Comparison of ENCODE assay signal across 23 cellular contexts in the genomic region with DNA sequence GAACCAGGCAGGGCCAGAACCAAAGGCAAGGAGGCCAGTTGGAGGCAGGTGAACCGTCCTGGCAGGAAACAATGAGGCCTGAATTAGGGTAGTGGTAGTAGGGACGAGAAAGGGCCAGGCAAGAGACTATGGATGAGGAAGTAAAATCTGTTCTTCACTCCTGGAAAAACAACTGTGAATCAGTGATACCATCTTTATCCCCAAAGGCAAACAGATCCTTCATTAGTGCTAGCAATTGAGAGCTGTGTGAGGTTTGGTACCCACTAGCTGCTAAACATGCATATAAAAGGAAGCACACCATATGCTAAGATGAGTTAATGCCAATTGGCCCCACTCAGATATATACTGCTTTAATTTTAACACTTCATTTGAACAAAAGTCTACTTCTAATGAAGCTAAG.
DNase-seq lines count a peak whose midpoint lies in the region; ATAC-seq, FAIRE-seq and TF ChIP-seq lines count a peak whose summit lies in the region.
"Had no signal": no experiment of that assay in that cellular context is flagged by ENCODE, and none has a peak within 500 bp of the region (broad histone marks: within the 10 kb centered on the region; RNA-seq: fewer than 3 reads in every experiment).

No MANE protein-coding gene starts in this region.

- CTCF ChIA-PET in H1 (lab: Charles Lee; ENCODE audit: partially characterized antibody): interaction anchor here (1.3 to 2.7 kb wide), 2 partner anchors 13 to 42 kb away, joined by 3 to 21 read pairs; no protein-coding TSS in a partner anchor

- TF ChIP-seq EP300 in H1 (IDR thresholded peaks at IDR 0.05; ENCODE audit: borderline replicate concordance in 1 of 2, low read depth in 2 of 2, low read length in 2 of 2): no peak

- no peak overlapping the region for H3K4ac ChIP-seq in H1 (replicated peaks; ENCODE audit: insufficient read length, low read depth, low read length)

- no peaks in the 10 kb centered on the region for H3K36me3 ChIP-seq in H1 (ENCODE audit: control insufficient read depth in 2 of 4, insufficient read depth in 4 of 4, low read length in 3 of 4)
- H3K36me3 ChIP-seq: HAP-1 had no signal

- no peak for ATAC-seq in stimulated activated naive B cell treated with anti-CD40 and anti-IgM and Interleukin-4, amounts not matched to agents 10 μg/mL and 1 μg/mL and 100 μg/mL, for 72 hours (replicated peaks)
- no peak for ATAC-seq in HG03025 (IDR thresholded peaks at IDR 0.05; ENCODE audit: low FRiP score, unreplicated experiment)
- ATAC-seq: GM23338 had no signal

- H2BK15ac ChIP-seq in H1 (ENCODE audit: low read length): no peak overlapping the region

- H3K4me3 ChIP-seq in H1 (ENCODE audit: extremely low read depth in 1 of 4, insufficient read depth in 2 of 4, low read depth in 3 of 4, low read length in 4 of 4): no peak overlapping the region
- H3K4me3 ChIP-seq: A549, GM23338, HAP-1 had no signal

- H2BK12ac ChIP-seq in H1 (ENCODE audit: low read depth, low read length): no peak overlapping the region

- H3K4me3 Mint-ChIP-seq in nephron progenitor cell: no peak overlapping the region
- no peak overlapping the region for H3K4me3 Mint-ChIP-seq in stimulated activated naive B cell treated with anti-CD40 and anti-IgM and Interleukin-4, amounts not matched to agents 10 μg/mL and 1 μg/mL and 100 μg/mL, for 72 hours
- H3K4me3 Mint-ChIP-seq in glutamatergic neuron (ENCODE audit: unreplicated experiment): no peak overlapping the region
- H3K4me3 Mint-ChIP-seq: CD4-positive, alpha-beta memory T cell; GM23338; HFFc6 had no signal

- TF ChIP-seq CTCF in H1 (IDR thresholded peaks at IDR 0.05; ENCODE audit: control extremely low read depth in 1 of 3, insufficient read depth in 1 of 3, low read depth in 1 of 3, low read length in 3 of 3) (no peak), nephron progenitor cell (IDR thresholded peaks at IDR 0.05) (no peak), glutamatergic neuron (IDR thresholded peaks at IDR 0.05; ENCODE audit: partially characterized antibody, unreplicated experiment) (no peak)

- H3K23me2 ChIP-seq in H1 (ENCODE audit: low read depth, low read length): no peaks in the 10 kb centered on the region

- H3K36me3 Mint-ChIP-seq in nephron progenitor cell (ENCODE audit: low read depth) (no peaks in the 10 kb centered on the region), glutamatergic neuron (ENCODE audit: unreplicated experiment) (no peaks in the 10 kb centered on the region)
- H3K36me3 Mint-ChIP-seq in stimulated activated naive B cell treated with anti-CD40 and anti-IgM and Interleukin-4, amounts not matched to agents 10 μg/mL and 1 μg/mL and 100 μg/mL, for 72 hours: peaks cover 26 to 40% of the 10 kb centered on the region in 2 donors
- H3K36me3 Mint-ChIP-seq: CD4-positive, alpha-beta memory T cell had no signal

- WGBS in H1 (ENCODE audit: extremely low coverage in 1 of 2, insufficient coverage in 1 of 2, insufficient read length in 1 of 2, insufficient replicate concordance in 2 of 2, low coverage in 1 of 2, low lambda C conversion rate in 2 of 2, missing lambda C conversion rate in 1 of 2), 2 experiments: 83% methylated on average over 2 of the region's 2 CpGs; no CpG with 5 or more reads in 1 of the 2 experiments

- H3K79me1 ChIP-seq in H1 (ENCODE audit: low read depth, low read length): no peaks in the 10 kb centered on the region

- no peak overlapping the region for H2BK5ac ChIP-seq in H1 (ENCODE audit: low read depth, low read length)

- no peak overlapping the region for H3K23ac ChIP-seq in H1 (ENCODE audit: insufficient read length)

- H2BK120ac ChIP-seq in H1 (replicated peaks; ENCODE audit: low read depth, low read length): no peak overlapping the region

- H2BK20ac ChIP-seq in H1 (ENCODE audit: low read length): no peak overlapping the region

- H3K27ac ChIP-seq in H1 (ENCODE audit: low read depth, low read length): no peak overlapping the region
- H3K27ac ChIP-seq: A549 had no signal

- no peak for TF ChIP-seq POLR2A in H1 (IDR thresholded peaks at IDR 0.05; ENCODE audit: control extremely low read depth in 1 of 2, low read depth in 2 of 2, low read length in 2 of 2)

- DNase-seq in Ammon's horn (ENCODE audit: low spot score) (peak; percentile 8), H1 (ENCODE audit: low read depth in 1 of 2, low spot score in 2 of 2) (no peak), nephron progenitor cell (no peak), glutamatergic neuron (no peak), HuH-7 (ENCODE audit: low spot score) (no peak)
- DNase-seq in stimulated activated naive B cell treated with anti-CD40 and anti-IgM and Interleukin-4, amounts not matched to agents 10 μg/mL and 1 μg/mL and 100 μg/mL, for 72 hours: no peak
- DNase-seq: 8988T; ACHN; AML-193; C1 segment of cervical spinal cord; Calu3; CD4-positive, alpha-beta memory T cell; COR-L47; DMS53; DMS79 treated with DMSO at 0.1 percent for 48 hours; GF-D8; HFFc6 had no signal

- no peak overlapping the region for H3K9ac ChIP-seq in H1 (replicated peaks in 1 of 4; ENCODE audit: extremely low read depth in 1 of 4, low read depth in 3 of 4, low read length in 3 of 4)

- FAIRE-seq in H1 (lab: Jason Lieb, UNC): no peak
- FAIRE-seq: A549, GM12892, H54 had no signal

- H3K4me1 ChIP-seq in H1 (replicated peaks in 1 of 4; ENCODE audit: control insufficient read depth in 3 of 4, insufficient read depth in 4 of 4, low read length in 3 of 4): no peaks in the 10 kb centered on the region
- H3K4me1 ChIP-seq: A549, HAP-1 had no signal

- H3K27ac Mint-ChIP-seq in nephron progenitor cell (peak overlapping the region; percentile 82), glutamatergic neuron (ENCODE audit: unreplicated experiment) (no peak overlapping the region)
- H3K27ac Mint-ChIP-seq in stimulated activated naive B cell treated with anti-CD40 and anti-IgM and Interleukin-4, amounts not matched to agents 10 μg/mL and 1 μg/mL and 100 μg/mL, for 72 hours: peak overlapping the region; percentile 78
- H3K27ac Mint-ChIP-seq: CD4-positive, alpha-beta memory T cell; GM23338; HFFc6 had no signal

- H3K9me3 ChIP-seq in H1 (ENCODE audit: insufficient read depth in 2 of 2, low read depth in 1 of 2, low read length in 1 of 2): no peaks in the 10 kb centered on the region
- H3K9me3 ChIP-seq: A549, HAP-1 had no signal

- H3K56ac ChIP-seq in H1 (replicated peaks; ENCODE audit: insufficient read length, low read depth, low read length): no peak overlapping the region

- H3K4me1 Mint-ChIP-seq in nephron progenitor cell (no peaks in the 10 kb centered on the region), glutamatergic neuron (ENCODE audit: low read depth, unreplicated experiment) (peaks cover 7% of the 10 kb centered on the region)
- H3K4me1 Mint-ChIP-seq in stimulated activated naive B cell treated with anti-CD40 and anti-IgM and Interleukin-4, amounts not matched to agents 10 μg/mL and 1 μg/mL and 100 μg/mL, for 72 hours: peaks cover 49 to 73% of the 10 kb centered on the region in 2 donors
- H3K4me1 Mint-ChIP-seq: CD4-positive, alpha-beta memory T cell had no signal

- no peak overlapping the region for H3K4me2 ChIP-seq in H1 (ENCODE audit: insufficient read depth in 1 of 2, low read depth in 2 of 2, low read length in 2 of 2)
- H3K4me2 ChIP-seq: A549, GM23338 had no signal

- no peak overlapping the region for H2AK5ac ChIP-seq in H1 (ENCODE audit: low read depth, low read length)

- H3K27me3 Mint-ChIP-seq in nephron progenitor cell (ENCODE audit: low read depth, poor library complexity) (peaks cover 3% of the 10 kb centered on the region), glutamatergic neuron (ENCODE audit: unreplicated experiment) (no peaks in the 10 kb centered on the region)
- no peaks in the 10 kb centered on the region for H3K27me3 Mint-ChIP-seq in stimulated activated naive B cell treated with anti-CD40 and anti-IgM and Interleukin-4, amounts not matched to agents 10 μg/mL and 1 μg/mL and 100 μg/mL, for 72 hours

- H3K18ac ChIP-seq in H1 (ENCODE audit: extremely low read depth, low read length): no peak overlapping the region

- H4K20me1 ChIP-seq in H1 (replicated peaks in 1 of 2; ENCODE audit: control insufficient read depth in 1 of 2, insufficient read depth in 2 of 2, low read length in 2 of 2): no peaks in the 10 kb centered on the region

- H3K9me3 Mint-ChIP-seq in nephron progenitor cell: no peaks in the 10 kb centered on the region
- peaks cover 4 to 14% of the 10 kb centered on the region in 2 donors for H3K9me3 Mint-ChIP-seq in stimulated activated naive B cell treated with anti-CD40 and anti-IgM and Interleukin-4, amounts not matched to agents 10 μg/mL and 1 μg/mL and 100 μg/mL, for 72 hours
- H3K9me3 Mint-ChIP-seq in glutamatergic neuron (ENCODE audit: unreplicated experiment): no peaks in the 10 kb centered on the region
- H3K9me3 Mint-ChIP-seq: CD4-positive, alpha-beta memory T cell; GM23338; HFFc6 had no signal

- H4K8ac ChIP-seq in H1 (ENCODE audit: extremely low read depth, insufficient read depth, low read length): no peak overlapping the region

- peak overlapping the region; percentile 6; the same call in 1 of the 2 replicates for H2AFZ ChIP-seq in H1 (ENCODE audit: low read length)
- H2AFZ ChIP-seq: GM23338 had no signal

- no peaks in the 10 kb centered on the region for H3K79me2 ChIP-seq in H1 (ENCODE audit: control insufficient read depth in 1 of 2, insufficient read depth in 2 of 2, low read length in 2 of 2)

- no peak overlapping the region for H4K91ac ChIP-seq in H1 (replicated peaks; ENCODE audit: insufficient read length, low read length)

- H3K27me3 ChIP-seq in H1 (replicated peaks in 1 of 4; ENCODE audit: control insufficient read depth in 3 of 4, extremely low read depth in 1 of 4, insufficient read depth in 3 of 4, low read length in 3 of 4): no peaks in the 10 kb centered on the region

- TF ChIP-seq RAD21 in H1 (IDR thresholded peaks at IDR 0.05 in 1 of 2, conservative IDR thresholded peaks at IDR 0.05 in 1 of 2; ENCODE audit: low read depth in 2 of 2, low read length in 2 of 2): no peak

- H4K5ac ChIP-seq in H1 (ENCODE audit: insufficient read length, low read depth, low read length): no peak overlapping the region

- POLR2A ChIA-PET in H1 (lab: Charles Lee; ENCODE audit: partially characterized antibody): no interaction called here

- no peak overlapping the region for H3K14ac ChIP-seq in H1 (ENCODE audit: insufficient read length)

TF ChIP-seq in H1, 55 proteins besides CTCF, POLR2A, EP300 and RAD21 (continues in another document):
- TF ChIP-seq BRCA1 (IDR thresholded peaks at IDR 0.05; ENCODE audit: low read depth, low read length) (no peak), GABPA (IDR thresholded peaks at IDR 0.05; ENCODE audit: borderline replicate concordance, insufficient read depth, low read length) (no peak), CBX5 (IDR thresholded peaks at IDR 0.05; ENCODE audit: low read depth, low read length) (no peak), ASH2L (IDR thresholded peaks at IDR 0.05; ENCODE audit: low read length) (no peak), RXRA (IDR thresholded peaks at IDR 0.05; ENCODE audit: insufficient read depth, low read depth, low read length) (no peak), CTBP2 (IDR thresholded peaks at IDR 0.05; ENCODE audit: borderline replicate concordance, insufficient read depth, insufficient read length, low read length) (no peak)
- TF ChIP-seq, protein P1, sequence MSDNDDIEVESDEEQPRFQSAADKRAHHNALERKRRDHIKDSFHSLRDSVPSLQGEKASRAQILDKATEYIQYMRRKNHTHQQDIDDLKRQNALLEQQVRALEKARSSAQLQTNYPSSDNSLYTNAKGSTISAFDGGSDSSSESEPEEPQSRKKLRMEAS (IDR thresholded peaks at IDR 0.05): no peak
